1 cellular context compared by ENCODE assay signal in the genomic region with DNA sequence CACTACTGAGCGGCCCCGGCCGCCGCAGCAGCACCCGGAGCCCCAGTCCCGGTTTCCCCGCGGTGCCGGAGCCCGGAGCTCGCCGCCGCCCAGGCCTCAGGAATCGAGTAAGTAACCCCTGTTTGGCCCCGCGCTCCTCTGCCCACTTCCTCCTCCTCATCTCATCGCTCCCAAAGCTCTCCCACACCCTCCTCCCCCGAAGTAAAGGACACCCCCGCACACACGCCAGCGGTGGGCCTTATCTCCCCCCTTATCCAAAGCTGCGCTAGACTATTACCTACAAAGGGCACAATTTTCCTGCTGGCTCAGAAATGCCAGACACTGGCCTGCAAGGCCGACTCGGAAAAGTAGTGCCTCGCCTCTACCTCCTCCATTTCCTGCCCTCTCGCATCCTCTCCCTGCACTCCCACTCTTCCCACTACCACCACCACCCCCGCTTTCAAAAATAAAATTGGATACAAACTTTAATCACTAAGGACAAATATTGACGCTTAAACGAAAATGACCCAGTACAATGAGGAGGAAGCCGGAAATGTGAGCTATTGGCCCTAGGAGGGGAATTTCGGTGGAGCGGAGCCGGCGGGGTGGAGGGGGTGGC.
TF ChIP-seq lines count a peak whose summit lies in the region.

No MANE protein-coding gene starts in this region.

TF ChIP-seq in HEK293, 187 proteins besides CTCF, POLR2A, EP300 and RAD21 (continued from another document and continues in another):
- TF ChIP-seq ZNF670 (tag by site-specific recombination; IDR thresholded peaks at IDR 0.05; ENCODE audit: low read depth) (no peak), ZNF19 (tag by site-specific recombination; IDR thresholded peaks at IDR 0.05; ENCODE audit: low read depth) (no peak), ZNF335 (tag by site-specific recombination; conservative IDR thresholded peaks at IDR 0.05) (peak; percentile 86), ZNF157 (tag by site-specific recombination; IDR thresholded peaks at IDR 0.05) (no peak), ZNF366 (tag by site-specific recombination; conservative IDR thresholded peaks at IDR 0.05) (no peak; the same call in 1 of the 2 replicates), ZNF23 (tag by site-specific recombination; IDR thresholded peaks at IDR 0.05; ENCODE audit: borderline replicate concordance) (no peak), MYNN (tag by site-specific recombination; IDR thresholded peaks at IDR 0.05; ENCODE audit: borderline replicate concordance) (no peak), GLI2 (tag by site-specific recombination; IDR thresholded peaks at IDR 0.05; ENCODE audit: borderline replicate concordance, low read depth) (no peak), ZNF658 (tag by site-specific recombination; IDR thresholded peaks at IDR 0.05) (no peak), ZSCAN4 (tag by site-specific recombination; IDR thresholded peaks at IDR 0.05) (peak; percentile 24; the same call in 1 of the 2 replicates), ZNF223 (tag by site-specific recombination; IDR thresholded peaks at IDR 0.05) (peak; percentile 79), ZNF626 (tag by site-specific recombination; IDR thresholded peaks at IDR 0.05) (no peak), ZNF324 (tag by site-specific recombination; IDR thresholded peaks at IDR 0.05) (0 out of 2 replicates have a peak, but pooled peaks have one; percentile 12), ZNF544 (tag by site-specific recombination; IDR thresholded peaks at IDR 0.05) (no peak), ZNF24 (tag by site-specific recombination; IDR thresholded peaks at IDR 0.05) (no peak), ZNF175 (tag by site-specific recombination; IDR thresholded peaks at IDR 0.05) (no peak), ZNF174 (tag by site-specific recombination; IDR thresholded peaks at IDR 0.05) (no peak), ZNF596 (tag by site-specific recombination; IDR thresholded peaks at IDR 0.05) (no peak), ZNF521 (tag by site-specific recombination; IDR thresholded peaks at IDR 0.05) (no peak), ZNF660 (tag by site-specific recombination; IDR thresholded peaks at IDR 0.05) (no peak; the same call in 1 of the 2 replicates), ZNF621 (tag by site-specific recombination; IDR thresholded peaks at IDR 0.05) (no peak), SALL2 (tag by site-specific recombination; IDR thresholded peaks at IDR 0.05; ENCODE audit: borderline replicate concordance) (no peak), ZBTB21 (tag by site-specific recombination; IDR thresholded peaks at IDR 0.05) (peak; percentile 51), KLF9 (tag by site-specific recombination; IDR thresholded peaks at IDR 0.05; ENCODE audit: low read depth) (0 out of 2 replicates have a peak, but pooled peaks have one; percentile 9), ZNF341 (tag by site-specific recombination; IDR thresholded peaks at IDR 0.05; ENCODE audit: low read depth) (peak; percentile 100), ZIC2 (tag by site-specific recombination; IDR thresholded peaks at IDR 0.05) (0 out of 2 replicates have a peak, but pooled peaks have one; percentile 5), ZNF48 (tag by site-specific recombination; IDR thresholded peaks at IDR 0.05) (no peak), ZNF776 (tag by site-specific recombination; IDR thresholded peaks at IDR 0.05; ENCODE audit: borderline replicate concordance) (no peak), ZBTB26 (tag by site-specific recombination; optimal IDR thresholded peaks at IDR 0.05) (peak; percentile 69), ZFP41 (tag by site-specific recombination; IDR thresholded peaks at IDR 0.05; ENCODE audit: borderline replicate concordance) (no peak), ZNF132 (tag by site-specific recombination; IDR thresholded peaks at IDR 0.05; ENCODE audit: borderline replicate concordance) (no peak), YY1 (tag by site-specific recombination; IDR thresholded peaks at IDR 0.05) (peak; percentile 42; the same call in 1 of the 2 replicates), ZNF701 (tag by site-specific recombination; IDR thresholded peaks at IDR 0.05) (no peak), ZNF530 (tag by site-specific recombination; IDR thresholded peaks at IDR 0.05; ENCODE audit: low read depth) (no peak), ZNF704 (tag by site-specific recombination; IDR thresholded peaks at IDR 0.05) (peak; percentile 65; the same call in 1 of the 2 replicates), ZNF292 (tag by site-specific recombination; IDR thresholded peaks at IDR 0.05; ENCODE audit: borderline replicate concordance, low read depth) (no peak), ZBTB17 (tag by site-specific recombination; IDR thresholded peaks at IDR 0.05) (peak; percentile 86)
- TF ChIP-seq, protein P1, sequence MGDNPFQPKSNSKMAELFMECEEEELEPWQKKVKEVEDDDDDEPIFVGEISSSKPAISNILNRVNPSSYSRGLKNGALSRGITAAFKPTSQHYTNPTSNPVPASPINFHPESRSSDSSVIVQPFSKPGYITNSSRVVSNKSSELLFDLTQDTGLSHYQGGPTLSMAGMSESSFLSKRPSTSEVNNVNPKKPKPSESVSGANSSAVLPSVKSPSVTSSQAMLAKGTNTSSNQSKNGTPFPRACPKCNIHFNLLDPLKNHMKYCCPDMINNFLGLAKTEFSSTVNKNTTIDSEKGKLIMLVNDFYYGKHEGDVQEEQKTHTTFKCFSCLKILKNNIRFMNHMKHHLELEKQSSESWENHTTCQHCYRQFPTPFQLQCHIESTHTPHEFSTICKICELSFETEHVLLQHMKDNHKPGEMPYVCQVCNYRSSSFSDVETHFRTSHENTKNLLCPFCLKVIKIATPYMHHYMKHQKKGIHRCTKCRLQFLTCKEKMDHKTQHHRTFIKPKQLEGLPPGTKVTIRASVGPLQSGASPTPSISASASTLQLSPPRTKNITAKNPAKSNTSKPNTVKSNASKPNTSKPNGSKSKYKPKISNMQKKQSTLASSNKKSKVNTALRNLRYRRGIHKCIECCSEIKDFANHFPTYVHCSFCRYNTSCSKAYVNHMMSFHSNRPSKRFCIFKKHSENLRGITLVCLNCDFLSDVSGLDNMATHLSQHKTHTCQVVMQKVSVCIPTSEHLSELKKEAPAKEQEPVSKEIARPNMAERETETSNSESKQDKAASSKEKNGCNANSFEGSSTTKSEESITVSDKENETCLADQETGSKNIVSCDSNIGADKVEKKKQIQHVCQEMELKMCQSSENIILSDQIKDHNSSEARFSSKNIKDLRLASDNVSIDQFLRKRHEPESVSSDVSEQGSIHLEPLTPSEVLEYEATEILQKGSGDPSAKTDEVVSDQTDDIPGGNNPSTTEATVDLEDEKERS (tag by site-specific recombination; IDR thresholded peaks at IDR 0.05) = no peak
- TF ChIP-seq, protein P2, sequence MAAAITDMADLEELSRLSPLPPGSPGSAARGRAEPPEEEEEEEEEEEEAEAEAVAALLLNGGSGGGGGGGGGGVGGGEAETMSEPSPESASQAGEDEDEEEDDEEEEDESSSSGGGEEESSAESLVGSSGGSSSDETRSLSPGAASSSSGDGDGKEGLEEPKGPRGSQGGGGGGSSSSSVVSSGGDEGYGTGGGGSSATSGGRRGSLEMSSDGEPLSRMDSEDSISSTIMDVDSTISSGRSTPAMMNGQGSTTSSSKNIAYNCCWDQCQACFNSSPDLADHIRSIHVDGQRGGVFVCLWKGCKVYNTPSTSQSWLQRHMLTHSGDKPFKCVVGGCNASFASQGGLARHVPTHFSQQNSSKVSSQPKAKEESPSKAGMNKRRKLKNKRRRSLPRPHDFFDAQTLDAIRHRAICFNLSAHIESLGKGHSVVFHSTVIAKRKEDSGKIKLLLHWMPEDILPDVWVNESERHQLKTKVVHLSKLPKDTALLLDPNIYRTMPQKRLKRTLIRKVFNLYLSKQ (tag by site-specific recombination; IDR thresholded peaks at IDR 0.05; ENCODE audit: borderline replicate concordance) = no peak
- TF ChIP-seq, protein P3, sequence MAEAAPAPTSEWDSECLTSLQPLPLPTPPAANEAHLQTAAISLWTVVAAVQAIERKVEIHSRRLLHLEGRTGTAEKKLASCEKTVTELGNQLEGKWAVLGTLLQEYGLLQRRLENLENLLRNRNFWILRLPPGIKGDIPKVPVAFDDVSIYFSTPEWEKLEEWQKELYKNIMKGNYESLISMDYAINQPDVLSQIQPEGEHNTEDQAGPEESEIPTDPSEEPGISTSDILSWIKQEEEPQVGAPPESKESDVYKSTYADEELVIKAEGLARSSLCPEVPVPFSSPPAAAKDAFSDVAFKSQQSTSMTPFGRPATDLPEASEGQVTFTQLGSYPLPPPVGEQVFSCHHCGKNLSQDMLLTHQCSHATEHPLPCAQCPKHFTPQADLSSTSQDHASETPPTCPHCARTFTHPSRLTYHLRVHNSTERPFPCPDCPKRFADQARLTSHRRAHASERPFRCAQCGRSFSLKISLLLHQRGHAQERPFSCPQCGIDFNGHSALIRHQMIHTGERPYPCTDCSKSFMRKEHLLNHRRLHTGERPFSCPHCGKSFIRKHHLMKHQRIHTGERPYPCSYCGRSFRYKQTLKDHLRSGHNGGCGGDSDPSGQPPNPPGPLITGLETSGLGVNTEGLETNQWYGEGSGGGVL (tag by site-specific recombination; IDR thresholded peaks at IDR 0.05) = peak; percentile 92
- TF ChIP-seq, protein P4, sequence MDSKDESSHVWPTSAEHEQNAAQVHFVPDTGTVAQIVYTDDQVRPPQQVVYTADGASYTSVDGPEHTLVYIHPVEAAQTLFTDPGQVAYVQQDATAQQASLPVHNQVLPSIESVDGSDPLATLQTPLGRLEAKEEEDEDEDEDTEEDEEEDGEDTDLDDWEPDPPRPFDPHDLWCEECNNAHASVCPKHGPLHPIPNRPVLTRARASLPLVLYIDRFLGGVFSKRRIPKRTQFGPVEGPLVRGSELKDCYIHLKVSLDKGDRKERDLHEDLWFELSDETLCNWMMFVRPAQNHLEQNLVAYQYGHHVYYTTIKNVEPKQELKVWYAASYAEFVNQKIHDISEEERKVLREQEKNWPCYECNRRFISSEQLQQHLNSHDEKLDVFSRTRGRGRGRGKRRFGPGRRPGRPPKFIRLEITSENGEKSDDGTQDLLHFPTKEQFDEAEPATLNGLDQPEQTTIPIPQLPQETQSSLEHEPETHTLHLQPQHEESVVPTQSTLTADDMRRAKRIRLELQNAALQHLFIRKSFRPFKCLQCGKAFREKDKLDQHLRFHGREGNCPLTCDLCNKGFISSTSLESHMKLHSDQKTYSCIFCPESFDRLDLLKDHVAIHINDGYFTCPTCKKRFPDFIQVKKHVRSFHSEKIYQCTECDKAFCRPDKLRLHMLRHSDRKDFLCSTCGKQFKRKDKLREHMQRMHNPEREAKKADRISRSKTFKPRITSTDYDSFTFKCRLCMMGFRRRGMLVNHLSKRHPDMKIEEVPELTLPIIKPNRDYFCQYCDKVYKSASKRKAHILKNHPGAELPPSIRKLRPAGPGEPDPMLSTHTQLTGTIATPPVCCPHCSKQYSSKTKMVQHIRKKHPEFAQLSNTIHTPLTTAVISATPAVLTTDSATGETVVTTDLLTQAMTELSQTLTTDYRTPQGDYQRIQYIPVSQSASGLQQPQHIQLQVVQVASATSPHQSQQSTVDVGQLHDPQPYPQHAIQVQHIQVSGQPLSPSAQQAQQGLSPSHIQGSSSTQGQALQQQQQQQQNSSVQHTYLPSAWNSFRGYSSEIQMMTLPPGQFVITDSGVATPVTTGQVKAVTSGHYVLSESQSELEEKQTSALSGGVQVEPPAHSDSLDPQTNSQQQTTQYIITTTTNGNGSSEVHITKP (tag by site-specific recombination; IDR thresholded peaks at IDR 0.05) = peak; percentile 64
